ENCODE assay signal across 8 cellular contexts in genomic region chr6:35452186-35453090, GRCh38. TPM values are rescaled to one million over a fixed set of nuclear protein-coding genes. Genes with fewer than 3 reads are reported as not detected.
DNase-seq lines count a peak whose midpoint lies in the region; ATAC-seq and TF ChIP-seq lines count a peak whose summit lies in the region.

Gene FANCE (plus strand): TSS chr6:35452338. CDS start chr6:35452546, 208 bp downstream.

- H3K36me3 Mint-ChIP-seq in IgD-negative memory B cell = peaks cover 3% of the 10 kb centered on the region

- H2AFZ ChIP-seq in OCI-LY7 (ENCODE audit: low read length) = peak within 1 kb of the TSS; percentile 97

- no TSS peak for BruUV-seq in OCI-LY7 (replicated peaks; lab: Mats Ljungman, UMichigan)

- CTCF ChIA-PET in OCI-LY7 (lab: Charles Lee; ENCODE audit: unreplicated experiment) = no interaction called here

- H3K27me3 Mint-ChIP-seq in IgD-negative memory B cell = no peaks in the 10 kb centered on the region

- peak within 1 kb of the TSS; percentile 48 for H3K27ac ChIP-seq in OCI-LY7 (ENCODE audit: low read depth, low read length, poor library complexity, severe bottlenecking)
- H3K27ac ChIP-seq in epithelial cell of prostate = peak within 1 kb of the TSS; percentile 73
- H3K27ac ChIP-seq in mucosa of rectum (ENCODE audit: low read depth in 2 of 2, low read length in 2 of 2) = peak within 1 kb of the TSS; percentile 64 to 65

- H3K27ac Mint-ChIP-seq in IgD-negative memory B cell = peak within 1 kb of the TSS; percentile 4 to 53 (median 4)

- peak; percentile 89 for ATAC-seq in GM21529 (IDR thresholded peaks at IDR 0.05; ENCODE audit: unreplicated experiment)

- H3K4me2 ChIP-seq in OCI-LY7 (ENCODE audit: low read length) = peak within 1 kb of the TSS; percentile 87

- peak within 1 kb of the TSS; percentile 65 to 68 for H3K9ac ChIP-seq in mucosa of rectum (ENCODE audit: low read depth in 1 of 2, low read length in 2 of 2)

- H3K9me3 ChIP-seq in OCI-LY7 (ENCODE audit: low read length) (no peaks in the 10 kb centered on the region), mucosa of rectum (ENCODE audit: control insufficient read depth in 2 of 2, low read length in 2 of 2) (no peaks in the 10 kb centered on the region)

- H3K79me2 ChIP-seq in OCI-LY7 (ENCODE audit: insufficient read depth, low read depth, low read length) = peaks cover 12% of the 10 kb centered on the region; the same call in 1 of the 2 replicates

- H3K4me1 Mint-ChIP-seq in IgD-negative memory B cell = peaks cover 21 to 24% (median 21%) of the 10 kb centered on the region in 3 donors

- H3K4me3 Mint-ChIP-seq in IgD-negative memory B cell = peak within 1 kb of the TSS; percentile 85 to 94 (median 90)

- H3K9me2 ChIP-seq in OCI-LY7 (ENCODE audit: insufficient read depth, low read length) = no peaks in the 10 kb centered on the region

- TF ChIP-seq CTCF in OCI-LY7 (conservative IDR thresholded peaks at IDR 0.05; ENCODE audit: low read length) = no peak

- intact Hi-C loops in OCI-LY7 (cut with micrococcal nuclease; ENCODE audit: unreplicated experiment) = loop anchor here (10.0 kb wide), 1 partner anchor 968 kb away; no protein-coding TSS in a partner anchor

- H3K4me3 ChIP-seq in OCI-LY7 (ENCODE audit: low read depth, low read length, poor library complexity, severe bottlenecking) (peak within 1 kb of the TSS; percentile 85), mucosa of rectum (ENCODE audit: low read length in 2 of 2) (peak within 1 kb of the TSS; percentile 70 to 77)

- H3K4me1 ChIP-seq in OCI-LY7 (ENCODE audit: insufficient read depth, low read length, poor library complexity, severe bottlenecking) (peaks cover 32% of the 10 kb centered on the region), mucosa of rectum (ENCODE audit: control insufficient read depth in 2 of 2, insufficient read depth in 2 of 2, low read length in 2 of 2) (peaks cover 12 to 14% of the 10 kb centered on the region in 2 donors)

- H3K27me3 ChIP-seq in mucosa of rectum (ENCODE audit: control insufficient read depth in 2 of 2, insufficient read depth in 2 of 2, low read length in 2 of 2) = no peaks in the 10 kb centered on the region

- H3K36me3 ChIP-seq in OCI-LY7 (ENCODE audit: insufficient read depth, low read length) (peaks cover 27% of the 10 kb centered on the region; the same call in 1 of the 2 replicates), mucosa of rectum (ENCODE audit: control insufficient read depth in 2 of 2, insufficient read depth in 2 of 2, low read length in 2 of 2) (peaks cover 3 to 6% of the 10 kb centered on the region in 2 donors)

- POLR2A ChIA-PET in OCI-LY7 (lab: Charles Lee) = interaction anchor here (0.7 to 2.5 kb wide), 6 partner anchors 15 to 333 kb away, joined by 3 to 11 read pairs (median 4); partner anchors contain the start of gene RPL10A

- peak; percentile 76 for DNase-seq in DMS153 treated with DMSO at 0.1 percent for 48 hours (lab: John Stamatoyannopoulos, UW; ENCODE audit: unreplicated experiment)
- DNase-seq in OCI-LY7 (ENCODE audit: low spot score) = peak; percentile 93
- DNase-seq in activated T-cell treated with anti-CD3 and anti-CD28 coated beads for 48 hours (ENCODE audit: low read depth) = peak; percentile 92
- DNase-seq in epithelial cell of prostate (ENCODE audit: low read depth, low spot score) = peak; percentile 55
- DNase-seq in stimulated activated CD8-positive, alpha-beta memory T cell treated with anti-CD3 and anti-CD28 coated beads, Interleukin-4, amount 100 ng/mL, for 24 hours (ENCODE audit: low read depth) = peak; percentile 93

- H4K20me1 ChIP-seq in OCI-LY7 (ENCODE audit: insufficient read depth, low read length) = peaks cover 9% of the 10 kb centered on the region; the same call in 1 of the 2 replicates

- H3K9me3 Mint-ChIP-seq in IgD-negative memory B cell = no peaks in the 10 kb centered on the region

RNA-seq across cellular contexts. Expression of gene FANCE, which starts in this region (rescaled TPM):
- polyA plus RNA-seq in IgD-negative memory B cell = 5.8 TPM
- 12.4 and 14.4 TPM in 2 replicates for total RNA-seq in OCI-LY7 (2014; rRNA removed; shearing (Covaris generic))
- 17.4 and 19.9 TPM in 2 replicates for total RNA-seq in OCI-LY7 (2022)

Comparison
In these comparisons a context has a peak if more than half of its experiments do, and no peak if none do; other contexts are left out.
1. Peak in every context shown above with its lines: DNase-seq, ATAC-seq, H3K4me3 ChIP-seq and H3K27ac ChIP-seq.